Comparison of ENCODE assay signal across 10 cellular contexts in the genomic region with DNA sequence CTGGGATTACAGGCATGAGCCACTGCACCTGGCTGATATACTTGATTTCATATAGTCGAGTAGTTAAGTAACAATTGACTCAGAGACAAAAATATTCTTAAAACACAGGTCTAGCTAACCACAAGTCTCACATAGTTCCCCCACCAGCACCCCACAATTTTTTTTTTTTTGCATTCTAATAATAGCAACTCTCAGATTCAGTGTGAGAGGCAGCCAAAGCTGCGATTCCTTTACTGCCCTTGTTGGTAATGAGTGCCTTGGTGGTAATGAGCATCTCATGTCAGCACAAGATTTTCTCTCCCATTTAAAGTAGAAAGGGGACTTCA.
A peak's percentile ranks its signal among the peaks of the same experiment; 100 is the strongest.
DNase-seq lines count a peak whose midpoint lies in the region; ATAC-seq and TF ChIP-seq lines count a peak whose summit lies in the region.
"Had no signal": no experiment of that assay in that cellular context is flagged by ENCODE, and none has a peak within 500 bp of the region (broad histone marks: within the 10 kb centered on the region; RNA-seq: fewer than 3 reads in every experiment).

No MANE protein-coding gene starts in this region.

- ATAC-seq in GM19438 (IDR thresholded peaks at IDR 0.05; ENCODE audit: low read depth, unreplicated experiment) (peak; percentile 80), HG02885 (IDR thresholded peaks at IDR 0.05; ENCODE audit: poor library complexity, unreplicated experiment) (peak; percentile 90)
- ATAC-seq: activated CD4-positive, alpha-beta T cell treated with anti-CD3 and anti-CD28 coated beads for 36 hours; Right ventricle myocardium inferior had no signal

- DNase-seq in GM12864 (ENCODE audit: low read depth) (peak; percentile 82), LHCN-M2 (ENCODE audit: low read depth) (peak; percentile 57), AG08395 (ENCODE audit: low spot score) (no peak), NCI-H1694 (lab: John Stamatoyannopoulos, UW) (no peak), inferior parietal cortex (ENCODE audit: extremely low spot score) (no peak)
- no peak for DNase-seq in stimulated activated CD4-positive, alpha-beta T cell treated with anti-CD3 and anti-CD28 coated beads, Interleukin-2, amount 100 ng/mL, for 48 hours
- DNase-seq: activated CD4-positive, alpha-beta T cell treated with anti-CD3 and anti-CD28 coated beads for 36 hours had no signal

- no peak overlapping the region for H3K4me3 ChIP-seq in GM12864 (ENCODE audit: low read depth, low read length)

- no peak for TF ChIP-seq CTCF in GM12864 (IDR thresholded peaks at IDR 0.05; ENCODE audit: low read depth, low read length, missing control alignments)

Comparison
In these comparisons a context has a peak if more than half of its experiments do, and no peak if none do; other contexts are left out.
1. DNase-seq: peak in GM12864 (single experiment) and LHCN-M2 (single experiment); none in AG08395 (single experiment), NCI-H1694 (single experiment), stimulated activated CD4-positive, alpha-beta T cell treated with anti-CD3 and anti-CD28 coated beads, Interleukin-2, amount 100 ng/mL, for 48 hours (0 of 2) and inferior parietal cortex (single experiment).